3 cellular contexts compared by ENCODE assay signal in genomic region chr22:29374806-29375205, GRCh38. TPM values are rescaled to one million over a fixed set of nuclear protein-coding genes. Genes with fewer than 3 reads are reported as not detected.
"Had no signal": no experiment of that assay in that cellular context is flagged by ENCODE, and none has a peak within 500 bp of the region (broad histone marks: within the 10 kb centered on the region; RNA-seq: fewer than 3 reads in every experiment).

No MANE protein-coding gene starts in this region.

RNA-seq across cellular contexts. Expression of gene RASL10A, which starts 59.3 kb away (rescaled TPM):
- total RNA-seq: bronchial epithelial cell, PC-9, SK-MEL-5 had no signal
